18 cellular contexts compared by ENCODE assay signal in the genomic region with DNA sequence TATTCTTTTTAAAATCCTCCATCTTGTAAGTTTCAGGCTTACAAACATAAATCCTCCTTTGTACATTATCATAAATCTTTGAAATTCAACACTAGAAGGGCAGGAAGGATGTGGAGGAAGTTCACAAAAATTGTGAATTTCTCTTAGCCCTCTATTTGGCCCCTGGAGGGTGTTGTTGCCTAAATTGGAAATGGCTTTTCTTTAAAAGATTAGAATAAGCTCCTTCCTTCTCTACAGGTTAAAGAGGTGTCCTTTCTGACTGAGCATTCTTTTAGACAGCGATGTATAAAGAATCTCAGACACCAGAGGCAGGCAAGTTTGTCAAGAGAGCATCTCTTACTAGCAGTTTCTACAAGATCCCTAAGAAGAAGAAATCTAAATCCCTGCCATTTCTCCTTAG.
DNase-seq lines count a peak whose midpoint lies in the region; ATAC-seq, FAIRE-seq and TF ChIP-seq lines count a peak whose summit lies in the region.
"Had no signal": no experiment of that assay in that cellular context is flagged by ENCODE, and none has a peak within 500 bp of the region (broad histone marks: within the 10 kb centered on the region; RNA-seq: fewer than 3 reads in every experiment).

No MANE protein-coding gene starts in this region.

- H3K27ac ChIP-seq in H1 (ENCODE audit: low read depth, low read length), result no peak overlapping the region
- no peak overlapping the region for H3K27ac ChIP-seq in GM23248
- H3K27ac ChIP-seq: RWPE1 had no signal

- H3K36me3 Mint-ChIP-seq in activated T-cell treated with anti-CD3 and anti-CD28 coated beads, Interleukin-2, amount 50 U/mL, for 72 hours (ENCODE audit: insufficient read depth in 2 of 2), result no peaks in the 10 kb centered on the region
- H3K36me3 Mint-ChIP-seq in activated CD4-positive, alpha-beta memory T cell treated with anti-CD3 and anti-CD28 coated beads, Interleukin-2, amount 10 ng/mL, durations not matched to agents 7 days and 5 days (ENCODE audit: low read depth), result no peaks in the 10 kb centered on the region
- H3K36me3 Mint-ChIP-seq in natural killer cell, result no peaks in the 10 kb centered on the region
- H3K36me3 Mint-ChIP-seq: CD4-positive, CD25-positive, alpha-beta regulatory T cell had no signal

- no peak overlapping the region for H3K4ac ChIP-seq in H1 (replicated peaks; ENCODE audit: insufficient read length, low read depth, low read length)

- no peak for ATAC-seq in activated T-cell treated with anti-CD3 and anti-CD28 coated beads, Interleukin-2, amount 50 U/mL, for 72 hours (replicated peaks in 1 of 2)
- no peak for ATAC-seq in natural killer cell

- no peak overlapping the region for H3K56ac ChIP-seq in H1 (replicated peaks; ENCODE audit: insufficient read length, low read depth, low read length)

- H2BK120ac ChIP-seq in H1 (replicated peaks; ENCODE audit: low read depth, low read length), result no peak overlapping the region

- H3K27me3 Mint-ChIP-seq in activated T-cell treated with anti-CD3 and anti-CD28 coated beads, Interleukin-2, amount 50 U/mL, for 72 hours (ENCODE audit: low read depth), result no peaks in the 10 kb centered on the region
- no peaks in the 10 kb centered on the region for H3K27me3 Mint-ChIP-seq in activated CD4-positive, alpha-beta memory T cell treated with anti-CD3 and anti-CD28 coated beads, Interleukin-2, amount 10 ng/mL, durations not matched to agents 7 days and 5 days
- H3K27me3 Mint-ChIP-seq in natural killer cell (ENCODE audit: low read depth in 2 of 2), result peaks cover 8 to 19% of the 10 kb centered on the region in 2 donors

- no peaks in the 10 kb centered on the region for H4K20me1 ChIP-seq in H1 (replicated peaks in 1 of 2; ENCODE audit: control insufficient read depth in 1 of 2, insufficient read depth in 2 of 2, low read length in 2 of 2)
- no peaks in the 10 kb centered on the region for H4K20me1 ChIP-seq in GM23248 (ENCODE audit: insufficient read depth)

- FAIRE-seq in H1 (lab: Jason Lieb, UNC), result no peak
- FAIRE-seq: D721Med had no signal

- no peaks in the 10 kb centered on the region for H3K79me2 ChIP-seq in H1 (ENCODE audit: control insufficient read depth in 1 of 2, insufficient read depth in 2 of 2, low read length in 2 of 2)
- H3K79me2 ChIP-seq in GM23248 (ENCODE audit: insufficient read depth), result no peaks in the 10 kb centered on the region

- no peak for TF ChIP-seq EP300 in H1 (IDR thresholded peaks at IDR 0.05; ENCODE audit: borderline replicate concordance in 1 of 2, low read depth in 2 of 2, low read length in 2 of 2)

- no peaks in the 10 kb centered on the region; the same call in 1 of the 2 replicates for H3K23me2 ChIP-seq in H1 (ENCODE audit: low read depth, low read length)

- TF ChIP-seq CTCF in H1 (IDR thresholded peaks at IDR 0.05; ENCODE audit: control extremely low read depth in 1 of 3, insufficient read depth in 1 of 3, low read depth in 1 of 3, low read length in 3 of 3) (no peak), natural killer cell (IDR thresholded peaks at IDR 0.05) (no peak)

- DNase-seq in activated T-cell treated with anti-CD3 and anti-CD28 coated beads, Interleukin-2, amount 50 U/mL, for 72 hours, result no peak
- no peak for DNase-seq in activated T-cell treated with anti-CD3 and anti-CD28 coated beads, Interleukin-2, amount 50 U/mL, for 48 hours
- peak; percentile 54 for DNase-seq in KG1 (lab: John Stamatoyannopoulos, UW)
- no peak for DNase-seq in activated CD4-positive, alpha-beta memory T cell treated with anti-CD3 and anti-CD28 coated beads, Interleukin-2, amount 10 ng/mL, durations not matched to agents 7 days and 5 days
- DNase-seq in H1 (ENCODE audit: low read depth in 1 of 2, low spot score in 2 of 2), result no peak
- no peak for DNase-seq in occipital lobe (lab: John Stamatoyannopoulos, UW)
- no peak for DNase-seq in GM23248
- no peak for DNase-seq in natural killer cell
- DNase-seq: CD4-positive, CD25-positive, alpha-beta regulatory T cell; DMS79; KBM-7; NCI-H1092; NCI-H2081 treated with DMSO at 0.1 percent for 48 hours; NCI-H510A; NCI-H774 had no signal

- H4K8ac ChIP-seq in H1 (ENCODE audit: extremely low read depth, insufficient read depth, low read length), result no peak overlapping the region

- H3K14ac ChIP-seq in H1 (ENCODE audit: insufficient read length), result no peak overlapping the region

- no peak for TF ChIP-seq POLR2A in H1 (IDR thresholded peaks at IDR 0.05; ENCODE audit: control extremely low read depth in 1 of 2, low read depth in 2 of 2, low read length in 2 of 2)

- TF ChIP-seq RAD21 in H1 (IDR thresholded peaks at IDR 0.05 in 1 of 2, conservative IDR thresholded peaks at IDR 0.05 in 1 of 2; ENCODE audit: low read depth in 2 of 2, low read length in 2 of 2), result no peak

- H3K36me3 ChIP-seq in H1 (ENCODE audit: control insufficient read depth in 2 of 4, insufficient read depth in 4 of 4, low read length in 3 of 4) (no peaks in the 10 kb centered on the region), GM23248 (ENCODE audit: low read depth) (no peaks in the 10 kb centered on the region)

- peak overlapping the region; percentile 42 for H2AFZ ChIP-seq in H1 (ENCODE audit: low read length)
- no peak overlapping the region for H2AFZ ChIP-seq in GM23248

- H2BK12ac ChIP-seq in H1 (ENCODE audit: low read depth, low read length), result no peak overlapping the region

- no peak overlapping the region for H2AK5ac ChIP-seq in H1 (ENCODE audit: low read depth, low read length)

- H3K9me3 ChIP-seq in H1 (ENCODE audit: insufficient read depth in 2 of 2, low read depth in 1 of 2, low read length in 1 of 2), result no peaks in the 10 kb centered on the region
- no peaks in the 10 kb centered on the region for H3K9me3 ChIP-seq in GM23248 (ENCODE audit: low read depth)

- POLR2A ChIA-PET in activated CD4-positive, alpha-beta memory T cell treated with anti-CD3 and anti-CD28 coated beads, Interleukin-2, amount 10 ng/mL, durations not matched to agents 7 days and 5 days (lab: Charles Lee), result interaction anchor here (1.4 to 1.6 kb wide), 3 partner anchors 13 to 31 kb away, joined by 3 to 4 read pairs (median 3); no protein-coding TSS in a partner anchor
- POLR2A ChIA-PET in H1 (lab: Charles Lee; ENCODE audit: partially characterized antibody), result no interaction called here

- H2BK15ac ChIP-seq in H1 (ENCODE audit: low read length), result no peak overlapping the region

- H3K18ac ChIP-seq in H1 (ENCODE audit: extremely low read depth, low read length), result no peak overlapping the region

- H3K9me3 Mint-ChIP-seq in activated T-cell treated with anti-CD3 and anti-CD28 coated beads, Interleukin-2, amount 50 U/mL, for 72 hours, result no peaks in the 10 kb centered on the region
- H3K9me3 Mint-ChIP-seq in activated CD4-positive, alpha-beta memory T cell treated with anti-CD3 and anti-CD28 coated beads, Interleukin-2, amount 10 ng/mL, durations not matched to agents 7 days and 5 days, result no peaks in the 10 kb centered on the region
- H3K9me3 Mint-ChIP-seq in natural killer cell, result no peaks in the 10 kb centered on the region
- H3K9me3 Mint-ChIP-seq: CD4-positive, CD25-positive, alpha-beta regulatory T cell had no signal

- intact Hi-C loops in natural killer cell (cut with micrococcal nuclease), result no loop called here

- H3K9me2 ChIP-seq in GM23248 (ENCODE audit: insufficient read depth), result no peaks in the 10 kb centered on the region

- H3F3A ChIP-seq in GM23248 (ENCODE audit: insufficient read depth), result no peaks in the 10 kb centered on the region

- H2BK20ac ChIP-seq in H1 (ENCODE audit: low read length), result no peak overlapping the region

- H3K4me1 Mint-ChIP-seq in activated T-cell treated with anti-CD3 and anti-CD28 coated beads, Interleukin-2, amount 50 U/mL, for 72 hours (ENCODE audit: low read depth), result peaks cover 16% of the 10 kb centered on the region
- peaks cover 32% of the 10 kb centered on the region for H3K4me1 Mint-ChIP-seq in activated CD4-positive, alpha-beta memory T cell treated with anti-CD3 and anti-CD28 coated beads, Interleukin-2, amount 10 ng/mL, durations not matched to agents 7 days and 5 days
- peaks cover 11 to 13% of the 10 kb centered on the region in 2 donors for H3K4me1 Mint-ChIP-seq in natural killer cell

- H3K27ac Mint-ChIP-seq in activated T-cell treated with anti-CD3 and anti-CD28 coated beads, Interleukin-2, amount 50 U/mL, for 72 hours, result no peak overlapping the region
- peak overlapping the region; percentile 52 for H3K27ac Mint-ChIP-seq in activated CD4-positive, alpha-beta memory T cell treated with anti-CD3 and anti-CD28 coated beads, Interleukin-2, amount 10 ng/mL, durations not matched to agents 7 days and 5 days
- no peak overlapping the region for H3K27ac Mint-ChIP-seq in natural killer cell
- H3K27ac Mint-ChIP-seq: B cell; CD4-positive, CD25-positive, alpha-beta regulatory T cell had no signal

- H3K4me3 Mint-ChIP-seq in activated T-cell treated with anti-CD3 and anti-CD28 coated beads, Interleukin-2, amount 50 U/mL, for 72 hours, result peak overlapping the region; percentile 58 to 66
- H3K4me3 Mint-ChIP-seq in activated CD4-positive, alpha-beta memory T cell treated with anti-CD3 and anti-CD28 coated beads, Interleukin-2, amount 10 ng/mL, durations not matched to agents 7 days and 5 days, result no peak overlapping the region
- no peak overlapping the region for H3K4me3 Mint-ChIP-seq in natural killer cell
- H3K4me3 Mint-ChIP-seq: B cell; CD4-positive, CD25-positive, alpha-beta regulatory T cell had no signal

- H4K5ac ChIP-seq in H1 (ENCODE audit: insufficient read length, low read depth, low read length), result no peak overlapping the region

- CTCF ChIA-PET in activated CD4-positive, alpha-beta memory T cell treated with anti-CD3 and anti-CD28 coated beads, Interleukin-2, amount 10 ng/mL, durations not matched to agents 7 days and 5 days (lab: Charles Lee), result interaction anchor here (0.8 kb wide), 1 partner anchor 35 kb away, joined by 3 read pairs; no protein-coding TSS in a partner anchor
- CTCF ChIA-PET in H1 (lab: Charles Lee; ENCODE audit: partially characterized antibody), result interaction anchor here (1.5 to 3.5 kb wide), 3 partner anchors 11 to 34 kb away, joined by 4 to 13 read pairs (median 4); no protein-coding TSS in a partner anchor

- no peaks in the 10 kb centered on the region for H3K4me1 ChIP-seq in H1 (replicated peaks in 1 of 4; ENCODE audit: control insufficient read depth in 3 of 4, insufficient read depth in 4 of 4, low read length in 3 of 4)
- no peaks in the 10 kb centered on the region for H3K4me1 ChIP-seq in GM23248 (ENCODE audit: insufficient read depth)

- H3K4me2 ChIP-seq in H1 (ENCODE audit: insufficient read depth in 1 of 2, low read depth in 2 of 2, low read length in 2 of 2) (no peak overlapping the region), GM23248 (ENCODE audit: unreplicated experiment) (no peak overlapping the region)

- H2BK5ac ChIP-seq in H1 (ENCODE audit: low read depth, low read length), result no peak overlapping the region

- no peak overlapping the region for H4K91ac ChIP-seq in H1 (replicated peaks; ENCODE audit: insufficient read length, low read length)

- H3K9ac ChIP-seq in H1 (replicated peaks in 1 of 4; ENCODE audit: extremely low read depth in 1 of 4, low read depth in 3 of 4, low read length in 3 of 4) (no peak overlapping the region), GM23248 (no peak overlapping the region)

- WGBS in H1 (ENCODE audit: extremely low coverage in 1 of 2, insufficient coverage in 1 of 2, insufficient read length in 1 of 2, insufficient replicate concordance in 2 of 2, low coverage in 1 of 2, low lambda C conversion rate in 2 of 2, missing lambda C conversion rate in 1 of 2), 2 experiments, result 89% methylated on average over 1 of the region's 1 CpG; no CpG with 5 or more reads in 1 of the 2 experiments
- 22 to 32% methylated on average over 1 of the region's 1 CpG for WGBS in GM23248 (ENCODE audit: low coverage in 1 of 2, low lambda C conversion rate in 2 of 2, missing lambda C conversion rate in 2 of 2), 2 experiments

- no peaks in the 10 kb centered on the region for H3K27me3 ChIP-seq in H1 (replicated peaks in 1 of 4; ENCODE audit: control insufficient read depth in 3 of 4, extremely low read depth in 1 of 4, insufficient read depth in 3 of 4, low read length in 3 of 4)
- no peaks in the 10 kb centered on the region for H3K27me3 ChIP-seq in GM23248 (replicated peaks; ENCODE audit: insufficient read depth)

- no peak overlapping the region for H3K4me3 ChIP-seq in H1 (ENCODE audit: extremely low read depth in 1 of 4, insufficient read depth in 2 of 4, low read depth in 3 of 4, low read length in 4 of 4)
- no peak overlapping the region for H3K4me3 ChIP-seq in GM23248

- in situ Hi-C loops in GM23248 (cut with MboI), result no loop called here

- H3K79me1 ChIP-seq in H1 (ENCODE audit: low read depth, low read length), result no peaks in the 10 kb centered on the region

- no peak overlapping the region for H3K23ac ChIP-seq in H1 (ENCODE audit: insufficient read length)

Comparison
In these comparisons a context has a peak if more than half of its experiments do, and no peak if none do; other contexts are left out.
1. H3K4me3 Mint-ChIP-seq: peak in activated T-cell treated with anti-CD3 and anti-CD28 coated beads, Interleukin-2, amount 50 U/mL, for 72 hours (2 of 2); none in activated CD4-positive, alpha-beta memory T cell treated with anti-CD3 and anti-CD28 coated beads, Interleukin-2, amount 10 ng/mL, durations not matched to agents 7 days and 5 days (single experiment) and natural killer cell (single experiment).